ENCODE assay signal across 11 cellular contexts in genomic region chrX:52349681-52350080, GRCh38. TPM values are rescaled to one million over a fixed set of nuclear protein-coding genes. Genes with fewer than 3 reads are reported as not detected.
"Had no signal": no experiment of that assay in that cellular context is flagged by ENCODE, and none has a peak within 500 bp of the region (broad histone marks: within the 10 kb centered on the region; RNA-seq: fewer than 3 reads in every experiment).

No MANE protein-coding gene starts in this region.

- H3K9me3 Mint-ChIP-seq: HFFc6 had no signal

- H3K27ac ChIP-seq: GM23248, HL-60, KMS-11 had no signal

- H2AFZ ChIP-seq: GM23248 had no signal

- H3K27ac Mint-ChIP-seq: HFFc6 had no signal

- H3K4me3 Mint-ChIP-seq: HFFc6 had no signal

- H3K36me3 ChIP-seq: HAP-1 had no signal

- H3K4me2 ChIP-seq: KMS-11 had no signal

- H3K9ac ChIP-seq: GM23248, KMS-11 had no signal

- H3K4me1 ChIP-seq: HAP-1 had no signal

- FAIRE-seq: K562 had no signal

- H3K4me3 ChIP-seq: GM23248, HAP-1, K562 had no signal

- DNase-seq: GM23248, GOT3, H7, HFFc6, IMR-90 had no signal

- ATAC-seq: HCT116, K562 had no signal

- H3K9me3 ChIP-seq: HAP-1 had no signal

RNA-seq across cellular contexts. Expression of gene XAGE2, which starts 19.1 kb away (rescaled TPM):
- total RNA-seq: GM23248, H4, H7, HFFc6, IMR-90 had no signal
- polyA plus RNA-seq: GM23248, IMR-90 had no signal
